8 cellular contexts compared by ENCODE assay signal in the genomic region with DNA sequence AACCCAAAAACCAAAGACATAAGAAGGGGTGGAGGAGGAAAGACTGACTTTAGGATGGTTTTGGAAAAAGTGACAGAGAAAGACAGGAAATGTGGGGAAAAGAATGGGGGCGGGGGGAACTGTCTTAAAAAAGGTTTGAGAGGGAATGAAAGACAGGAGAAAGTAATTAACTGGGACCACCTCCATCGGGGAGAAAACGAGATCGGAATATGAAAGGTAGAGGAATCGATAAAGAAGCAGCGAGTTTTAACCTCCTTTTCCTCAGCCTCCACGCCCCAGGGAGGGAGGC. TPM values are rescaled to one million over a fixed set of nuclear protein-coding genes. Genes with fewer than 3 reads are reported as not detected.
A peak's percentile ranks its signal among the peaks of the same experiment; 100 is the strongest.
DNase-seq lines count a peak whose midpoint lies in the region; ATAC-seq and TF ChIP-seq lines count a peak whose summit lies in the region.

No MANE protein-coding gene starts in this region.

- H3K4me2 ChIP-seq in KMS-11: 0 out of 2 replicates have a peak overlapping the region, but pooled peaks have one; percentile 29

- H3K4me3 Mint-ChIP-seq in chondrocyte (ENCODE audit: unreplicated experiment): peak overlapping the region; percentile 100
- H3K4me3 Mint-ChIP-seq in naive thymus-derived CD4-positive, alpha-beta T cell: peak overlapping the region; percentile 85 to 98 (median 94)

- POLR2A ChIA-PET in naive thymus-derived CD4-positive, alpha-beta T cell (lab: Charles Lee): interaction anchor here (1.0 kb wide), 1 partner anchor 394 kb away, joined by 3 read pairs; no protein-coding TSS in a partner anchor

- H3K27ac ChIP-seq in C4-2B (peak overlapping the region; percentile 77), KMS-11 (no peak overlapping the region; the same call in 1 of the 2 replicates)
- peak overlapping the region; percentile 65 for H3K27ac ChIP-seq in naive thymus-derived CD4-positive, alpha-beta T cell (ENCODE audit: low read depth, low read length)

- H3K9me3 ChIP-seq in naive thymus-derived CD4-positive, alpha-beta T cell (ENCODE audit: control insufficient read depth in 2 of 3, low read length in 3 of 3): no peaks in the 10 kb centered on the region

- TF ChIP-seq CTCF in C4-2B (conservative IDR thresholded peaks at IDR 0.05) (no peak), KMS-11 (conservative IDR thresholded peaks at IDR 0.05; ENCODE audit: low read depth, low read length) (no peak), chondrocyte (IDR thresholded peaks at IDR 0.05) (no peak)

- no peaks in the 10 kb centered on the region for H3K27me3 Mint-ChIP-seq in chondrocyte (ENCODE audit: low read depth)
- peaks cover 2 to 11% (median 7%) of the 10 kb centered on the region in 5 donors for H3K27me3 Mint-ChIP-seq in naive thymus-derived CD4-positive, alpha-beta T cell

- H3K9me3 Mint-ChIP-seq in chondrocyte (ENCODE audit: low read depth): no peaks in the 10 kb centered on the region
- H3K9me3 Mint-ChIP-seq in naive thymus-derived CD4-positive, alpha-beta T cell: peaks cover 0 to 2% (median 0%) of the 10 kb centered on the region in 11 donors

- no peak for ATAC-seq in naive thymus-derived CD4-positive, alpha-beta T cell
- ATAC-seq in GM18861 (IDR thresholded peaks at IDR 0.05; ENCODE audit: unreplicated experiment) (no peak), HG03442 (IDR thresholded peaks at IDR 0.05; ENCODE audit: unreplicated experiment) (no peak), GM18858 (IDR thresholded peaks at IDR 0.05; ENCODE audit: unreplicated experiment) (no peak)

- CTCF ChIA-PET in naive thymus-derived CD4-positive, alpha-beta T cell (lab: Charles Lee): no interaction called here

- H3K36me3 Mint-ChIP-seq in chondrocyte (ENCODE audit: low read depth): no peaks in the 10 kb centered on the region
- peaks cover 0 to 7% (median 4%) of the 10 kb centered on the region in 5 donors for H3K36me3 Mint-ChIP-seq in naive thymus-derived CD4-positive, alpha-beta T cell

- H4K20me1 ChIP-seq in KMS-11 (ENCODE audit: insufficient read depth): no peaks in the 10 kb centered on the region

- H3K4me3 ChIP-seq in KMS-11 (IDR thresholded peaks at IDR 0.05; ENCODE audit: insufficient read depth, low read depth, low read length): no peak overlapping the region
- peak overlapping the region; percentile 91 for H3K4me3 ChIP-seq in naive thymus-derived CD4-positive, alpha-beta T cell (ENCODE audit: low read length)

- peak overlapping the region; percentile 54 for H2AFZ ChIP-seq in KMS-11 (ENCODE audit: low read depth)

- peak overlapping the region; percentile 100 for H3K27ac Mint-ChIP-seq in chondrocyte (ENCODE audit: unreplicated experiment)
- H3K27ac Mint-ChIP-seq in naive thymus-derived CD4-positive, alpha-beta T cell: peak overlapping the region; percentile 80 to 96 (median 90)

- peak overlapping the region; percentile 51; the same call in 1 of the 2 replicates for H3K9ac ChIP-seq in KMS-11

- H3K36me3 ChIP-seq in KMS-11 (ENCODE audit: insufficient read depth): no peaks in the 10 kb centered on the region
- peaks cover 0 to 8% (median 0%) of the 10 kb centered on the region in 3 experiments for H3K36me3 ChIP-seq in naive thymus-derived CD4-positive, alpha-beta T cell (ENCODE audit: control insufficient read depth in 2 of 3, insufficient read depth in 3 of 3, low read length in 3 of 3)

- no peaks in the 10 kb centered on the region for H3K4me1 ChIP-seq in KMS-11 (ENCODE audit: low read depth, poor library complexity, severe bottlenecking)
- H3K4me1 ChIP-seq in naive thymus-derived CD4-positive, alpha-beta T cell (ENCODE audit: control insufficient read depth in 2 of 2, insufficient read depth in 2 of 2, low read length in 2 of 2): peaks cover 0 to 12% of the 10 kb centered on the region in 2 donors

- DNase-seq in chondrocyte (ENCODE audit: low spot score) (no peak), iPS-NIHi7 (ENCODE audit: extremely low spot score) (no peak)
- DNase-seq in naive thymus-derived CD4-positive, alpha-beta T cell: no peak

- intact Hi-C loops in naive thymus-derived CD4-positive, alpha-beta T cell (cut with micrococcal nuclease): loop anchor here (1.0 to 10.0 kb wide), 6 partner anchors 89 to 1429 kb away; a partner anchor contains a TSS

- H3K4me1 Mint-ChIP-seq in chondrocyte (ENCODE audit: low read depth): peaks cover 47% of the 10 kb centered on the region
- H3K4me1 Mint-ChIP-seq in naive thymus-derived CD4-positive, alpha-beta T cell: peaks cover 18 to 37% (median 25%) of the 10 kb centered on the region in 7 donors

- H3K79me2 ChIP-seq in KMS-11 (ENCODE audit: insufficient read depth, low read depth): no peaks in the 10 kb centered on the region

- no peaks in the 10 kb centered on the region for H3K27me3 ChIP-seq in KMS-11 (ENCODE audit: insufficient read depth, low read depth)
- H3K27me3 ChIP-seq in naive thymus-derived CD4-positive, alpha-beta T cell (ENCODE audit: control insufficient read depth in 2 of 2, insufficient read depth in 2 of 2, low read length in 2 of 2): no peaks in the 10 kb centered on the region

RNA-seq across cellular contexts. Expression of a gene that starts 0.5 kb away (rescaled TPM):
- 51.7 to 59.5 TPM (median 52.1 TPM) in 3 replicates for total RNA-seq in chondrocyte
- 10 to 100 TPM in 3 of 5 experiments, 1 to 10 TPM in 2; 9.0 to 20.8 (median 10.5) TPM for total RNA-seq in naive thymus-derived CD4-positive, alpha-beta T cell
- polyA plus RNA-seq in naive thymus-derived CD4-positive, alpha-beta T cell: 1 to 10 TPM; 5.9 to 7.2 TPM
